8 cellular contexts compared by ENCODE assay signal in the genomic region with DNA sequence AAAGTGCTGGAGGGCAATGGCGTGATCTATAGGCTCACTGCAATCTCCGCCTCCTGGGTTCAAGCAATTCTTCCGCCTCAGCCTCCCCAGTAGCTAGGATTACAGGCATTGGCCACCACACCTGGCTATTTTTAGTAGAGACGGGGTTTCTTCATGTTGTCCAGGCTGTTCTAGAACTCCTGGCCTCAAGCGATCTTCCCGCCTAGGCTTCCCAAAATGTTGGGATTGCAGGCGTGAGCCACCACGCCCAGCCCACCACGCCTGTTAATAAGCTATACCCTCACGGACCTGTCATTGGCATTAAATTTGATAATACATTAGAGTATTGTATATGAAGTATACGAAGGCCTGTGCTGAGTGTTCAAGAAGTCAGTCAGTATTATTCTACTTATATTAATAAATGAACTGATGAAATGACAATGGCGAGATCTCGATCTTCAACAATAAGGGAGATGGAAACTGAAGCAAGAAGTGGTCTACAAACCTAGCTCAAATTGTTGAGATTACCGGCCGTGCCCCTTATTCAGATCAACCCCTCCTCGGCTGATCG. TPM values are rescaled to one million over a fixed set of nuclear protein-coding genes. Genes with fewer than 3 reads are reported as not detected.
DNase-seq lines count a peak whose midpoint lies in the region; ATAC-seq, FAIRE-seq and TF ChIP-seq lines count a peak whose summit lies in the region.

No MANE protein-coding gene starts in this region.

- H3K27ac ChIP-seq in ACC112 (ENCODE audit: low read depth, low read length) (0 out of 2 replicates have a peak overlapping the region, but pooled peaks have one; percentile 16), HL-60 (replicated peaks) (peak overlapping the region; percentile 52), muscle layer of colon (ENCODE audit: low read depth, low read length) (peak overlapping the region; percentile 71)

- H3K27me3 ChIP-seq in ACC112 (ENCODE audit: insufficient read depth, low read length) (no peaks in the 10 kb centered on the region), HL-60 (ENCODE audit: insufficient read depth, poor library complexity, severe bottlenecking) (no peaks in the 10 kb centered on the region), bronchial epithelial cell (ENCODE audit: control insufficient read depth, insufficient read depth, low read length) (no peaks in the 10 kb centered on the region), muscle layer of colon (ENCODE audit: control insufficient read depth in 1 of 2, insufficient read depth in 2 of 2, low read length in 2 of 2) (no peaks in the 10 kb centered on the region)

- H3K9ac ChIP-seq in muscle layer of colon (ENCODE audit: low read length), result peak overlapping the region; percentile 29

- FAIRE-seq in bronchial epithelial cell (lab: Jason Lieb, UNC), result no peak

- H3K4me3 ChIP-seq in ACC112 (ENCODE audit: low read depth, low read length), result peak overlapping the region; percentile 82
- peak overlapping the region; percentile 76 for H3K4me3 ChIP-seq in HL-60 (replicated peaks; ENCODE audit: insufficient read depth, low read length)
- peak overlapping the region; percentile 74 for H3K4me3 ChIP-seq in bronchial epithelial cell (ENCODE audit: low read depth, low read length)
- peak overlapping the region; percentile 65 to 66 for H3K4me3 ChIP-seq in muscle layer of colon (ENCODE audit: low read depth in 1 of 2, low read length in 2 of 2)

- ATAC-seq in HG02852 (IDR thresholded peaks at IDR 0.05; ENCODE audit: unreplicated experiment), result no peak

- no peaks in the 10 kb centered on the region for H3K36me3 ChIP-seq in ACC112 (ENCODE audit: insufficient read depth, low read length)
- no peaks in the 10 kb centered on the region for H3K36me3 ChIP-seq in bronchial epithelial cell (ENCODE audit: control insufficient read depth, insufficient read depth, low read length)
- H3K36me3 ChIP-seq in muscle layer of colon (ENCODE audit: insufficient read depth, low read length), result no peaks in the 10 kb centered on the region

- peak overlapping the region; percentile 88 for H2AFZ ChIP-seq in ACC112 (ENCODE audit: low read length, unreplicated experiment)

- H3K79me2 ChIP-seq in ACC112 (ENCODE audit: control insufficient read depth, insufficient read depth, low read length, unreplicated experiment), result no peaks in the 10 kb centered on the region

- TF ChIP-seq CTCF in HL-60 (IDR thresholded peaks at IDR 0.05; ENCODE audit: insufficient read depth, low read length), result no peak
- no peak for TF ChIP-seq CTCF in bronchial epithelial cell (IDR thresholded peaks at IDR 0.05; ENCODE audit: insufficient read depth, low read length, severe bottlenecking)

- DNase-seq in HL-60 (ENCODE audit: low read depth in 1 of 2, low spot score in 1 of 2), result no peak
- DNase-seq in bronchial epithelial cell (ENCODE audit: low read depth), result no peak
- DNase-seq in NCI-H774 (lab: John Stamatoyannopoulos, UW), result no peak
- DNase-seq in ureter (ENCODE audit: low spot score), result no peak
- no peak for DNase-seq in foreskin melanocyte

- H3K4me1 ChIP-seq in ACC112 (ENCODE audit: control insufficient read depth, insufficient read depth, low read length, unreplicated experiment) (peaks cover 6% of the 10 kb centered on the region), muscle layer of colon (ENCODE audit: insufficient read depth, low read length) (peaks cover 8% of the 10 kb centered on the region)

- H3K9me3 ChIP-seq in muscle layer of colon (ENCODE audit: low read length), result no peaks in the 10 kb centered on the region

RNA-seq across cellular contexts. Expression of a gene that starts 0.8 kb away (rescaled TPM):
- total RNA-seq in bronchial epithelial cell, result 10.3 and 19.5 TPM in 2 replicates
- total RNA-seq in ureter, result 57.9 TPM

Comparison
In these comparisons a context has a peak if more than half of its experiments do, and no peak if none do; other contexts are left out.
1. H3K27ac ChIP-seq: peak in every context shown above with its lines; median percentile 71 in muscle layer of colon; 52 in HL-60; 16 in ACC112.